ENCODE assay signal across 14 cellular contexts in the genomic region with DNA sequence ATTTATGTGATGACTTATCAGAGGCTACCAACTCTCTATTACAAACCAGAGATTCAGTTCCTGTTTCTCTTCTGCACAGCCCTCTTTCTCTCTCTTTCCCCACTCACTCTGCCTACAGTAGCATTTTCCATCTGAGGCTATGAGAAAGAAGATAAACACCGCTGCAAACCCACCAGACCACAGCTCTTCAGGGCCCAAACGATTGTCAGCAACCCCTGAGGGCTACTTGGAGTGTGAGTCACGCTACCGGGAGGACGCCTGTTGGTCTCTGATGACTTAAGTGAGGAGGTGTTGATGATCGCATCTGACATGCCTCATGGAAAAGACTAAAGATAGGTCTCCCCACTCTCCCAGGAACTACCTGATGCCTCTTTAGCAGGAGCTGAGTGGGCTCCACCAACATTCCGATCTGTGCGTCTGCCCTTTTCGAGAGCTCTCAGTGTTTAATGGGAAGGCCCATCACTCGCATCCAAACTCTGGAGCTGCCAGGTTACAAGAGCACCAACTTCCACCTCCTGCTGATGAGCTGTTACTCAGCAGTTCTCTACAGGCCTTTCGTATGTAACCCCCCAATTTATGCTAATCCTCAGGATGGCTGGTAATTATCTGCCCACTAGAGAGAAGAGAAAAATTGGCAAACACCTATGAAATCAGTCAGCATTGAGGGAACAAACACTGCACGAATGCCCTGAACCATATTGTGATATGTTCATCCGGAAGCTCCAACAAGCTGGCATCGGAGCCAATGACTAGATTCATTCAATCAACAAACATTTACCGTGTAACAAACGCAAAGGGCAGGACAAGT. TPM values are rescaled to one million over a fixed set of nuclear protein-coding genes. Genes with fewer than 3 reads are reported as not detected.
DNase-seq lines count a peak whose midpoint lies in the region; ATAC-seq lines count a peak whose summit lies in the region.
"Had no signal": no experiment of that assay in that cellular context is flagged by ENCODE, and none has a peak within 500 bp of the region (broad histone marks: within the 10 kb centered on the region; RNA-seq: fewer than 3 reads in every experiment).

No MANE protein-coding gene starts in this region.

- no peak overlapping the region for H3K4me3 Mint-ChIP-seq in activated T-helper 17 cell treated with anti-CD3 and anti-CD28 coated beads, Interleukin-2, amount 50 U/mL, for 72 hours
- H3K4me3 Mint-ChIP-seq: B cell had no signal

- H3K9me3 Mint-ChIP-seq in activated T-helper 17 cell treated with anti-CD3 and anti-CD28 coated beads, Interleukin-2, amount 50 U/mL, for 72 hours: peaks cover 6% of the 10 kb centered on the region
- peaks cover 9 to 18% of the 10 kb centered on the region in 2 donors for H3K9me3 Mint-ChIP-seq in activated naive CD4-positive, alpha-beta T cell treated with anti-CD3 and anti-CD28 coated beads, Interleukin-2, amount 50 U/mL, for 72 hours

- peak; percentile 97 for DNase-seq in EL
- DNase-seq in kidney glomerular epithelial cell (lab: John Stamatoyannopoulos, UW): peak; percentile 0
- no peak for DNase-seq in globus pallidus (ENCODE audit: low spot score)
- no peak for DNase-seq in HK-2 (ENCODE audit: unreplicated experiment)
- no peak for DNase-seq in activated naive CD4-positive, alpha-beta T cell treated with anti-CD3 and anti-CD28 coated beads, Interleukin-2, amount 50 U/mL, for 72 hours (ENCODE audit: low spot score in 2 of 2)
- DNase-seq: activated naive CD4-positive, alpha-beta T cell treated with Interleukin-2 at 50 U/mL for 16 hours; foreskin melanocyte; NCI-H345; stimulated activated CD4-positive, alpha-beta T cell treated with anti-CD3 and anti-CD28 coated beads, Interleukin-12 subunit alpha, Interleukin-12 subunit beta, amount 100 ng/mL, for 4 hours had no signal

- H3K36me3 Mint-ChIP-seq in activated T-helper 17 cell treated with anti-CD3 and anti-CD28 coated beads, Interleukin-2, amount 50 U/mL, for 72 hours (ENCODE audit: low read depth): no peaks in the 10 kb centered on the region
- H3K36me3 Mint-ChIP-seq in activated naive CD4-positive, alpha-beta T cell treated with anti-CD3 and anti-CD28 coated beads, Interleukin-2, amount 50 U/mL, for 72 hours: peaks cover 0 to 6% of the 10 kb centered on the region in 2 donors

- ATAC-seq in HG03565 (IDR thresholded peaks at IDR 0.05; ENCODE audit: unreplicated experiment): peak; percentile 43
- ATAC-seq in activated T-helper 17 cell treated with anti-CD3 and anti-CD28 coated beads, Interleukin-2, amount 50 U/mL, for 72 hours (replicated peaks): peak; percentile 14
- no peak for ATAC-seq in HG02973 (IDR thresholded peaks at IDR 0.05; ENCODE audit: unreplicated experiment)
- ATAC-seq in activated naive CD4-positive, alpha-beta T cell treated with anti-CD3 and anti-CD28 coated beads, Interleukin-2, amount 50 U/mL, for 72 hours: no peak

- H3K27me3 Mint-ChIP-seq in activated T-helper 17 cell treated with anti-CD3 and anti-CD28 coated beads, Interleukin-2, amount 50 U/mL, for 72 hours: peaks cover 13% of the 10 kb centered on the region

- H3K4me1 Mint-ChIP-seq in activated T-helper 17 cell treated with anti-CD3 and anti-CD28 coated beads, Interleukin-2, amount 50 U/mL, for 72 hours: no peaks in the 10 kb centered on the region
- H3K4me1 Mint-ChIP-seq: B cell had no signal

- H3K27ac Mint-ChIP-seq in activated T-helper 17 cell treated with anti-CD3 and anti-CD28 coated beads, Interleukin-2, amount 50 U/mL, for 72 hours: no peak overlapping the region
- H3K27ac Mint-ChIP-seq in activated naive CD4-positive, alpha-beta T cell treated with anti-CD3 and anti-CD28 coated beads, Interleukin-2, amount 50 U/mL, for 72 hours: no peak overlapping the region
- H3K27ac Mint-ChIP-seq: B cell had no signal

RNA-seq across cellular contexts. Expression of gene GRIN2A, which starts 9.2 kb away (rescaled TPM):
- not detected for total RNA-seq in activated T-helper 17 cell treated with anti-CD3 and anti-CD28 coated beads, Interleukin-2, amount 50 U/mL, for 72 hours
- not detected for total RNA-seq in activated naive CD4-positive, alpha-beta T cell treated with anti-CD3 and anti-CD28 coated beads, Interleukin-2, amount 50 U/mL, for 72 hours
- total RNA-seq: bronchial epithelial cell had no signal

Comparison
In these comparisons a context has a peak if more than half of its experiments do, and no peak if none do; other contexts are left out.
1. DNase-seq: peak in EL (single experiment) and kidney glomerular epithelial cell (single experiment); none in globus pallidus (single experiment), HK-2 (single experiment) and activated naive CD4-positive, alpha-beta T cell treated with anti-CD3 and anti-CD28 coated beads, Interleukin-2, amount 50 U/mL, for 72 hours (0 of 2).
2. ATAC-seq: peak in HG03565 (single experiment) and activated T-helper 17 cell treated with anti-CD3 and anti-CD28 coated beads, Interleukin-2, amount 50 U/mL, for 72 hours (single experiment); none in HG02973 (single experiment) and activated naive CD4-positive, alpha-beta T cell treated with anti-CD3 and anti-CD28 coated beads, Interleukin-2, amount 50 U/mL, for 72 hours (0 of 2).